ENCODE assay signal across 26 cellular contexts in genomic region chr4:73329300-73329699, GRCh38.
"Had no signal": no experiment of that assay in that cellular context is flagged by ENCODE, and none has a peak within 500 bp of the region (broad histone marks: within the 10 kb centered on the region; RNA-seq: fewer than 3 reads in every experiment).

No MANE protein-coding gene starts in this region.

- H3K27ac ChIP-seq: colonic mucosa, epithelial cell of prostate, esophagus squamous epithelium, gastrocnemius medialis, heart right ventricle, left lung had no signal

- H3K9me3 ChIP-seq: colonic mucosa, gastrocnemius medialis had no signal

- H3K36me3 ChIP-seq: colonic mucosa, esophagus squamous epithelium, gastrocnemius medialis, heart right ventricle, left lung had no signal

- FAIRE-seq: endometrium, islet of Langerhans, keratinocyte had no signal

- H3K4me3 ChIP-seq: colonic mucosa, esophagus squamous epithelium, gastrocnemius medialis, heart right ventricle, left lung, lung had no signal

- H3K27me3 ChIP-seq: colonic mucosa, esophagus squamous epithelium, gastrocnemius medialis, left lung had no signal

- ATAC-seq: effector memory CD8-positive, alpha-beta T cell; esophagus mucosa; gastrocnemius medialis; heart right ventricle; left cardiac atrium; left lung; left ventricle myocardium superior; naive thymus-derived CD4-positive, alpha-beta T cell had no signal

- DNase-seq: colonic mucosa; cortex of kidney; effector CD8-positive, alpha-beta T cell; effector memory CD8-positive, alpha-beta T cell; endodermal cell; erythroblast; esophagus squamous epithelium; foreskin melanocyte; gastrocnemius medialis; glutamatergic neuron; head of caudate nucleus; heart right ventricle; hippocampal formation; left cardiac atrium; left lung; left ventricle myocardium superior; mammary epithelial cell; mesendoderm; midbrain; naive thymus-derived CD4-positive, alpha-beta T cell had no signal

- H3K4me1 ChIP-seq: colonic mucosa, esophagus squamous epithelium, gastrocnemius medialis, heart right ventricle, left lung had no signal
